ENCODE assay signal across 13 cellular contexts in genomic region chr3:17399586-17399985, GRCh38.
DNase-seq lines count a peak whose midpoint lies in the region; ATAC-seq lines count a peak whose summit lies in the region.
"Had no signal": no experiment of that assay in that cellular context is flagged by ENCODE, and none has a peak within 500 bp of the region (broad histone marks: within the 10 kb centered on the region; RNA-seq: fewer than 3 reads in every experiment).

No MANE protein-coding gene starts in this region.

- no peaks in the 10 kb centered on the region for H3K79me2 ChIP-seq in GM23248 (ENCODE audit: insufficient read depth)

- no peaks in the 10 kb centered on the region for H3K9me2 ChIP-seq in GM23248 (ENCODE audit: insufficient read depth)

- H3K4me1 Mint-ChIP-seq in naive B cell: peaks cover 5 to 22% (median 12%) of the 10 kb centered on the region in 3 donors
- H3K4me1 Mint-ChIP-seq: activated CD4-positive, alpha-beta T cell treated with anti-CD3 and anti-CD28 coated beads, Interleukin-2, amount 10 ng/mL, durations not matched to agents 24 days and 14 days; central memory CD8-positive, alpha-beta T cell had no signal

- 70 to 88% methylated on average over 1 of the region's 1 CpG for WGBS in GM23248 (ENCODE audit: low coverage in 1 of 2, low lambda C conversion rate in 2 of 2, missing lambda C conversion rate in 2 of 2), 2 experiments

- no peaks in the 10 kb centered on the region for H4K20me1 ChIP-seq in GM23248 (ENCODE audit: insufficient read depth)

- no peak overlapping the region for H3K4me3 Mint-ChIP-seq in naive B cell
- H3K4me3 Mint-ChIP-seq: activated CD4-positive, alpha-beta T cell treated with anti-CD3 and anti-CD28 coated beads, Interleukin-2, amount 10 ng/mL, durations not matched to agents 24 days and 14 days; central memory CD8-positive, alpha-beta T cell had no signal

- H3K27me3 Mint-ChIP-seq in naive B cell: no peaks in the 10 kb centered on the region
- H3K27me3 Mint-ChIP-seq: activated CD4-positive, alpha-beta T cell treated with anti-CD3 and anti-CD28 coated beads, Interleukin-2, amount 10 ng/mL, durations not matched to agents 24 days and 14 days; central memory CD8-positive, alpha-beta T cell had no signal

- H3F3A ChIP-seq in GM23248 (ENCODE audit: insufficient read depth): no peaks in the 10 kb centered on the region

- H3K36me3 ChIP-seq in GM23248 (ENCODE audit: low read depth): peaks cover 7% of the 10 kb centered on the region; the same call in 1 of the 2 replicates

- H3K27ac Mint-ChIP-seq in naive B cell: no peak overlapping the region
- H3K27ac Mint-ChIP-seq: activated CD4-positive, alpha-beta T cell treated with anti-CD3 and anti-CD28 coated beads, Interleukin-2, amount 10 ng/mL, durations not matched to agents 24 days and 14 days had no signal

- no peaks in the 10 kb centered on the region for H3K4me1 ChIP-seq in GM23248 (ENCODE audit: insufficient read depth)

- no peak overlapping the region for H3K9ac ChIP-seq in GM23248

- peak; percentile 44 for ATAC-seq in GM19043 (IDR thresholded peaks at IDR 0.05; ENCODE audit: low read depth, unreplicated experiment)
- peak; percentile 27 for ATAC-seq in HG02571 (IDR thresholded peaks at IDR 0.05; ENCODE audit: unreplicated experiment)
- ATAC-seq in HG03159 (IDR thresholded peaks at IDR 0.05; ENCODE audit: unreplicated experiment): peak; percentile 37
- ATAC-seq in naive B cell (ENCODE audit: low read depth in 2 of 2): peak; percentile 15 to 25
- ATAC-seq: esophagus mucosa had no signal

- H3K36me3 Mint-ChIP-seq in naive B cell: peaks cover 0 to 14% of the 10 kb centered on the region in 2 donors

- no peaks in the 10 kb centered on the region for H3K27me3 ChIP-seq in GM23248 (replicated peaks; ENCODE audit: insufficient read depth)

- no peaks in the 10 kb centered on the region for H3K9me3 Mint-ChIP-seq in naive B cell
- H3K9me3 Mint-ChIP-seq: activated CD4-positive, alpha-beta T cell treated with anti-CD3 and anti-CD28 coated beads, Interleukin-2, amount 10 ng/mL, durations not matched to agents 24 days and 14 days; central memory CD8-positive, alpha-beta T cell had no signal

- H2AFZ ChIP-seq in GM23248: no peak overlapping the region

- DNase-seq in naive B cell (no peak), GM23248 (no peak), NCI-H146 treated with DMSO at 0.1 percent for 48 hours (lab: John Stamatoyannopoulos, UW; ENCODE audit: unreplicated experiment) (no peak), NCI-H748 (lab: John Stamatoyannopoulos, UW; ENCODE audit: unreplicated experiment) (no peak), DMS153 (lab: John Stamatoyannopoulos, UW) (no peak)
- DNase-seq: activated CD4-positive, alpha-beta T cell treated with anti-CD3 and anti-CD28 coated beads, Interleukin-2, amount 10 ng/mL, durations not matched to agents 24 days and 14 days; activated naive CD4-positive, alpha-beta T cell treated with Interleukin-2 at 50 U/mL for 16 hours; NCI-H1417 had no signal

- no peak overlapping the region for H3K27ac ChIP-seq in GM23248

- no peak overlapping the region for H3K4me2 ChIP-seq in GM23248 (ENCODE audit: unreplicated experiment)

- H3K4me3 ChIP-seq in GM23248: no peak overlapping the region

- no peaks in the 10 kb centered on the region for H3K9me3 ChIP-seq in GM23248 (ENCODE audit: low read depth)

- in situ Hi-C loops in GM23248 (cut with MboI): no loop called here
